In the genomic region with DNA sequence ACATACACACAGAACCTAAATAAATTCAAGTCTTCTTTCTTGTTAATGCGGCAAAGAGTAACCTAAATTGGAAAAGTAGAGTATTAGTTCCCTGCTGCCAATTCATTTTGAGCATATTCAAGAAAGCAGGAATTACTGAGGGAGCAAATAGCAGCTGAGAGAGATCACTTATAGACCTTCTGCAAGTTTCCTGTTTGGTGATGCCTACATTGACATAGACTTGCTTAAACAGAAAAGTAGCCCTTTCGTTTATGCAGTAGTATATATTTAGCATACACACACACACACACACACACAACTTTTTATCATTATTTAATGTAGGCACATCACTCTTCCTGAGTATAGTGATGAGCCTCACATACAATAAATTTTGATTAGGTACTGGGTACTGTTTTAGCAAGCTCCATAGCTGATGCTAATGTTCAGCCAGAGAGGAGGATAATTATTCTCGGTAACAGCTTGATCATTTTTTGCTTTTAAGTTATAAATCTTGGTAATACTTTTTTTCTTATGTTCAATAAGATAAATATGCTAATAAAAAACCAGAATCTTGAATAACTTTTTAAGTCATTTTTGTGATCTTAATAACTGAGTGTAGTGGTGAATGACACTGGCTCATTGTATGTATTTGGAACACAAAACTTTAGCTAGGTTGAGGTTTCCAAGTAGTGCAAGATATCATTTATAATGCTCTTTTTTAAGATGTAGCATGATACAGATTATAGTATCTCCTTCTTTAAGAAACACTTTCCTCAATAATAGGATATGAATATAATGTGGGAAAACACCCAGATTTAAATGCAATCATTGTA, we compare ENCODE assay signal across 12 cellular contexts.
A peak's percentile ranks its signal among the peaks of the same experiment; 100 is the strongest.
DNase-seq lines count a peak whose midpoint lies in the region; ATAC-seq, FAIRE-seq and TF ChIP-seq lines count a peak whose summit lies in the region.
"Had no signal": no experiment of that assay in that cellular context is flagged by ENCODE, and none has a peak within 500 bp of the region (broad histone marks: within the 10 kb centered on the region; RNA-seq: fewer than 3 reads in every experiment).

No MANE protein-coding gene starts in this region.

- peaks cover 39% of the 10 kb centered on the region for H3K36me3 Mint-ChIP-seq in MCF 10A (ENCODE audit: insufficient read depth, unreplicated experiment)
- H3K36me3 Mint-ChIP-seq in T-helper 17 cell (ENCODE audit: low read depth) = peaks cover 8% of the 10 kb centered on the region
- H3K36me3 Mint-ChIP-seq in H9 (ENCODE audit: insufficient read depth in 1 of 3, low read depth in 3 of 3) = peaks cover 0 to 3% (median 0%) of the 10 kb centered on the region in 3 experiments; a peak in 2 of 7 replicates

- no peak overlapping the region for H3K4me3 ChIP-seq in breast epithelium
- H3K4me3 ChIP-seq in right atrium auricular region = no peak overlapping the region
- no peak overlapping the region for H3K4me3 ChIP-seq in upper lobe of right lung
- no peak overlapping the region for H3K4me3 ChIP-seq in small intestine (ENCODE audit: low read depth in 1 of 2, low read length in 2 of 2)
- H3K4me3 ChIP-seq: BLaER1, skin epidermis had no signal

- no peak overlapping the region for H3K14ac ChIP-seq in H9 (ENCODE audit: insufficient read depth, low read length)

- no peak overlapping the region for H3K18ac ChIP-seq in H9 (ENCODE audit: insufficient read length, low read depth, low read length)

- H3K4me1 Mint-ChIP-seq in MCF 10A (ENCODE audit: insufficient read depth, unreplicated experiment) (peaks cover 18% of the 10 kb centered on the region), T-helper 17 cell (peaks cover 52% of the 10 kb centered on the region), H9 (peaks cover 3 to 6% of the 10 kb centered on the region in 2 experiments; a peak in 3 of 4 replicates)

- H3K27ac Mint-ChIP-seq in MCF 10A (ENCODE audit: low read depth, unreplicated experiment) (no peak overlapping the region), T-helper 17 cell (peak overlapping the region; percentile 97), H9 (peak overlapping the region in 1 of 3 experiments; percentile 37; a peak in 3 of 7 replicates)

- H2AFZ ChIP-seq in H9 (ENCODE audit: low read length) = no peak overlapping the region

- FAIRE-seq in small intestine (lab: Jason Lieb, UNC) = no peak
- FAIRE-seq: bronchial epithelial cell had no signal

- WGBS in small intestine, 3 donors = 64 to 71% (median 67%) methylated on average over 3 of the region's 3 CpGs
- WGBS in H9 (ENCODE audit: extremely low coverage, insufficient read length, low lambda C conversion rate) = no CpG with 5 or more reads among the region's 3 CpGs

- BruUV-seq in MCF 10A (replicated peaks; lab: Mats Ljungman, UMichigan) = no TSS peak

- POLR2A ChIA-PET in MCF 10A (lab: Yijun Ruan, JAX) = interaction anchor here (0.5 to 2.3 kb wide), 10 partner anchors 144 to 1921 kb away, joined by 3 to 25 read pairs (median 4); a partner anchor contains a TSS

- no peak overlapping the region for H4K91ac ChIP-seq in H9 (ENCODE audit: insufficient read length, low read depth, low read length)

- H4K5ac ChIP-seq in H9 (ENCODE audit: insufficient read length, low read depth, low read length) = no peak overlapping the region

- H3K9me3 ChIP-seq in breast epithelium (no peaks in the 10 kb centered on the region), T-helper 17 cell (ENCODE audit: control insufficient read depth, low read length, poor library complexity, severe bottlenecking) (no peaks in the 10 kb centered on the region), right atrium auricular region (no peaks in the 10 kb centered on the region), upper lobe of right lung (no peaks in the 10 kb centered on the region), small intestine (ENCODE audit: control insufficient read depth, low read depth) (no peaks in the 10 kb centered on the region), H9 (ENCODE audit: control insufficient read depth, low read depth, low read length) (no peaks in the 10 kb centered on the region)
- H3K9me3 ChIP-seq: BLaER1 had no signal

- H3K4me2 ChIP-seq in H9 (ENCODE audit: insufficient read depth, insufficient read length, low read length) = no peak overlapping the region
- H3K4me2 ChIP-seq: BLaER1 had no signal

- H3K36me3 ChIP-seq in breast epithelium = no peaks in the 10 kb centered on the region
- H3K36me3 ChIP-seq in right atrium auricular region = peaks cover 15% of the 10 kb centered on the region
- H3K36me3 ChIP-seq in upper lobe of right lung = peaks cover 33% of the 10 kb centered on the region
- peaks cover 0 to 3% of the 10 kb centered on the region in 2 donors for H3K36me3 ChIP-seq in small intestine (ENCODE audit: control insufficient read depth in 2 of 2, insufficient read depth in 2 of 2, low read length in 2 of 2)

- H4K8ac ChIP-seq in H9 (replicated peaks; ENCODE audit: insufficient read length, low read depth, low read length) = no peak overlapping the region

- no peak overlapping the region for H3K56ac ChIP-seq in H9 (ENCODE audit: insufficient read length, low read depth, low read length)

- H3K27me3 ChIP-seq in breast epithelium (no peaks in the 10 kb centered on the region), right atrium auricular region (no peaks in the 10 kb centered on the region), upper lobe of right lung (no peaks in the 10 kb centered on the region), small intestine (ENCODE audit: control insufficient read depth in 2 of 2, insufficient read depth in 2 of 2, low read length in 2 of 2) (no peaks in the 10 kb centered on the region), H9 (ENCODE audit: insufficient read depth, low read length) (no peaks in the 10 kb centered on the region)
- H3K27me3 ChIP-seq: BLaER1 had no signal

- DNase-seq in MCF 10A (ENCODE audit: unreplicated experiment) = peak; percentile 7
- no peak for DNase-seq in breast epithelium (ENCODE audit: low spot score in 2 of 2)
- no peak for DNase-seq in T-helper 17 cell
- DNase-seq in right atrium auricular region (ENCODE audit: low spot score) = no peak
- DNase-seq in upper lobe of right lung = no peak
- no peak for DNase-seq in small intestine
- DNase-seq in H9 = no peak

- H2BK120ac ChIP-seq in H9 (ENCODE audit: low read depth, low read length, poor library complexity, severe bottlenecking) = no peak overlapping the region

- H3K9me3 Mint-ChIP-seq in MCF 10A (ENCODE audit: unreplicated experiment) = no peaks in the 10 kb centered on the region
- H3K9me3 Mint-ChIP-seq in H9 = no peaks in the 10 kb centered on the region

- H3K4ac ChIP-seq in H9 (ENCODE audit: low read depth, low read length) = no peak overlapping the region

- H3K27ac ChIP-seq in breast epithelium (peak overlapping the region in 1 of 2 donors; percentile 22), right atrium auricular region (peak overlapping the region; percentile 13 to 17), upper lobe of right lung (no peak overlapping the region), small intestine (ENCODE audit: low read depth in 1 of 2, low read length in 1 of 2) (no peak overlapping the region), H9 (ENCODE audit: insufficient read length, low read depth, low read length) (no peak overlapping the region)
- H3K27ac ChIP-seq: BLaER1, HL-60 had no signal

- TF ChIP-seq CTCF in MCF 10A (IDR thresholded peaks at IDR 0.05; ENCODE audit: unreplicated experiment) (no peak), breast epithelium (IDR thresholded peaks at IDR 0.05) (no peak), right atrium auricular region (IDR thresholded peaks at IDR 0.05) (no peak), upper lobe of right lung (IDR thresholded peaks at IDR 0.05) (no peak), H9 (conservative IDR thresholded peaks at IDR 0.05) (no peak)

- ATAC-seq in T-helper 17 cell (peak; percentile 38), upper lobe of right lung (peak; percentile 31), HG03521 (IDR thresholded peaks at IDR 0.05; ENCODE audit: unreplicated experiment) (no peak)

- H2AK5ac ChIP-seq in H9 (ENCODE audit: insufficient read length, low read length) = no peak overlapping the region

- no peaks in the 10 kb centered on the region; the same call in 1 of the 2 replicates for H3K79me2 ChIP-seq in H9 (ENCODE audit: insufficient read depth, low read length)

- H3K4me3 Mint-ChIP-seq in MCF 10A (ENCODE audit: unreplicated experiment) = no peak overlapping the region
- H3K4me3 Mint-ChIP-seq in T-helper 17 cell = peak overlapping the region; percentile 33
- no peak overlapping the region for H3K4me3 Mint-ChIP-seq in H9

- H2BK15ac ChIP-seq in H9 (ENCODE audit: low read depth, low read length) = no peak overlapping the region

- H3K4me1 ChIP-seq in breast epithelium (no peaks in the 10 kb centered on the region), right atrium auricular region (peaks cover 0 to 38% of the 10 kb centered on the region in 2 donors), upper lobe of right lung (peaks cover 44% of the 10 kb centered on the region), small intestine (ENCODE audit: control insufficient read depth in 2 of 2, insufficient read depth in 1 of 2, low read depth in 1 of 2, low read length in 1 of 2) (peaks cover 0 to 3% of the 10 kb centered on the region in 2 donors), H9 (ENCODE audit: insufficient read depth, low read length) (no peaks in the 10 kb centered on the region)

- H3K27me3 Mint-ChIP-seq in MCF 10A (ENCODE audit: insufficient read depth, unreplicated experiment) (no peaks in the 10 kb centered on the region), T-helper 17 cell (no peaks in the 10 kb centered on the region), H9 (ENCODE audit: low read depth) (no peaks in the 10 kb centered on the region)

- H3K23me2 ChIP-seq in H9 (ENCODE audit: insufficient read length, low read depth, low read length, poor library complexity, severe bottlenecking) = no peaks in the 10 kb centered on the region

- H3K79me1 ChIP-seq in H9 (ENCODE audit: insufficient read depth, low read depth, low read length, poor library complexity, severe bottlenecking) = no peaks in the 10 kb centered on the region

- no peak overlapping the region for H2BK20ac ChIP-seq in H9 (ENCODE audit: low read depth, low read length, poor library complexity, severe bottlenecking)

- CTCF ChIA-PET in MCF 10A (lab: Yijun Ruan, JAX) = interaction anchor here (0.6 to 4.9 kb wide), 16 partner anchors 24 to 1056 kb away, joined by 3 to 42 read pairs (median 3); no protein-coding TSS in a partner anchor

- intact Hi-C loops in MCF 10A (cut with micrococcal nuclease) = loop anchor here (1.0 to 2.0 kb wide), 5 partner anchors 174 to 417 kb away; no protein-coding TSS in a partner anchor
- intact Hi-C loops in breast epithelium (cut with DNase I; ENCODE audit: low total_unique reads) = no loop called here
- intact Hi-C loops in upper lobe of right lung (cut with DNase I) = no loop called here

- no peak overlapping the region for H3K9ac ChIP-seq in H9 (ENCODE audit: extremely low read depth, insufficient read length, low read length)
- H3K9ac ChIP-seq: BLaER1 had no signal

- no peaks in the 10 kb centered on the region for H4K20me1 ChIP-seq in H9 (ENCODE audit: control insufficient read depth, insufficient read depth, insufficient read length)

- no peak overlapping the region for H3K23ac ChIP-seq in H9 (ENCODE audit: insufficient read length, low read depth, low read length)

- no peak overlapping the region for H2BK5ac ChIP-seq in H9 (ENCODE audit: insufficient read length, low read length)

- TF ChIP-seq POLR2A in breast epithelium (IDR thresholded peaks at IDR 0.05) = no peak

- H2BK12ac ChIP-seq in H9 (ENCODE audit: insufficient read length, low read depth, low read length) = no peak overlapping the region

- no peak overlapping the region for H3T11ph ChIP-seq in H9 (ENCODE audit: low read length)

Comparison
In these comparisons a context has a peak if more than half of its experiments do, and no peak if none do; other contexts are left out.
1. H3K27ac ChIP-seq: peak in right atrium auricular region (2 of 2); none in upper lobe of right lung (single experiment), small intestine (0 of 2) and H9 (single experiment).